Comparison of ENCODE assay signal across 9 cellular contexts in the genomic region with DNA sequence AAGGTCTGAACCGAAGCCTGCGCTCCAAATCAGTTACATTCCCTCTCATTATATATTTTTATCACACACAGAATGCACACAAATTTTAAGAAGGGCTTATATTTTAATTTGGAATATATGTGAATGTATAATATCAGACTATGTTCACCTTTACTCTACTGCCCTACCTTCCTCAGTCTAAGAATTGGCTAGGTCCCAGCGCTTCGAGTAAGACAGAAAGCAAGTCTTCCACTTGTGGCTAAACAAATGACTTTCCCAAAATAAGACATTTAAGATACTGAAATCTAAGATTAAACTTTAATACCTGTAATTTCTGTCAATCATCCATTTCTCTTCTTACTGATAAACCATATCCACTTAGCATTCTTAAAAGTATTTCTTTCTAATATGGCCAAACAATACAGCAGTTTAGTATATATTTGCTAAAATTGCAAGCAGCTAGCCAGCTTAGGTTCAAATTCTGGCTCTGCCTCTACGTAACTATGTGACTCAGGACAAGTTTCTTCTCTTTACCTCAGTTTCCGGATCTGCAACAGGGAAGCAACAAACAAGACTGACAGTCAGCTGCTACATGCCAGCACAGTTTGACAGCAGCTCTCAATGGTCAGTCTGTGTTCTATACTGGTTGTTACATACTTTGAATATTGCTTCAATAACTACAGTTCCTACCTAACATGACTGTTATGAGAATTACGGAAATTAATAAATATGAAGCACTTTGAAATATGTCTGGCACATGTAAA. TPM values are rescaled to one million over a fixed set of nuclear protein-coding genes. Genes with fewer than 3 reads are reported as not detected.
A peak's percentile ranks its signal among the peaks of the same experiment; 100 is the strongest.
DNase-seq lines count a peak whose midpoint lies in the region; ATAC-seq and TF ChIP-seq lines count a peak whose summit lies in the region.
"Had no signal": no experiment of that assay in that cellular context is flagged by ENCODE, and none has a peak within 500 bp of the region (broad histone marks: within the 10 kb centered on the region; RNA-seq: fewer than 3 reads in every experiment).

No MANE protein-coding gene starts in this region.

- H3K9me3 Mint-ChIP-seq in activated CD4-positive, alpha-beta memory T cell treated with anti-CD3 and anti-CD28 coated beads, Interleukin-2, amount 10 ng/mL, durations not matched to agents 7 days and 5 days: no peaks in the 10 kb centered on the region

- POLR2A ChIA-PET in A673 (lab: Charles Lee; ENCODE audit: low non-redundant PET): interaction anchor here (0.6 kb wide), 1 partner anchor 182 kb away, joined by 3 read pairs; no protein-coding TSS in a partner anchor
- POLR2A ChIA-PET in activated CD4-positive, alpha-beta memory T cell treated with anti-CD3 and anti-CD28 coated beads, Interleukin-2, amount 10 ng/mL, durations not matched to agents 7 days and 5 days (lab: Charles Lee): interaction anchor here (0.6 to 1.3 kb wide), 5 partner anchors 9 to 104 kb away, joined by 3 to 4 read pairs (median 3); a partner anchor contains a TSS

- BruUV-seq in A673 (replicated peaks; lab: Mats Ljungman, UMichigan): no TSS peak

- H3K27me3 ChIP-seq in A673 (replicated peaks; ENCODE audit: insufficient read depth, low read depth, low read length, poor library complexity): no peaks in the 10 kb centered on the region
- no peaks in the 10 kb centered on the region for H3K27me3 ChIP-seq in HAP-1 (ENCODE audit: low read depth)
- H3K27me3 ChIP-seq: gastroesophageal sphincter had no signal

- no peak for TF ChIP-seq CTCF in A673 (conservative IDR thresholded peaks at IDR 0.05; ENCODE audit: low read depth, low read length)
- TF ChIP-seq CTCF in foreskin fibroblast (IDR thresholded peaks at IDR 0.05; ENCODE audit: low read depth, low read length): no peak

- H3K9me3 ChIP-seq in A673 (ENCODE audit: low read depth, low read length, poor library complexity, severe bottlenecking) (no peaks in the 10 kb centered on the region), HAP-1 (no peaks in the 10 kb centered on the region)
- H3K9me3 ChIP-seq: gastroesophageal sphincter had no signal

- H3K27ac ChIP-seq in A673 (ENCODE audit: low read depth, low read length, poor library complexity, severe bottlenecking): no peak overlapping the region

- DNase-seq in A673 (ENCODE audit: low spot score) (no peak), HAP-1 (ENCODE audit: low spot score in 2 of 2) (no peak), foreskin fibroblast (no peak), NCI-H1436 treated with DMSO at 0.1 percent for 48 hours (lab: John Stamatoyannopoulos, UW) (no peak), DMS114 treated with DMSO at 0.1 percent for 48 hours (lab: John Stamatoyannopoulos, UW; ENCODE audit: unreplicated experiment) (no peak)
- DNase-seq in activated CD4-positive, alpha-beta memory T cell treated with anti-CD3 and anti-CD28 coated beads, Interleukin-2, amount 10 ng/mL, durations not matched to agents 7 days and 5 days: peak; percentile 28
- no peak for DNase-seq in stimulated activated CD4-positive, alpha-beta T cell treated with anti-CD3 and anti-CD28 coated beads, Interleukin-1b, Interleukin-23, amount 100 ng/mL, for 48 hours

- intact Hi-C loops in A673 (cut with micrococcal nuclease; ENCODE audit: unreplicated experiment): loop anchor here (5.0 kb wide), 1 partner anchor 76 kb away; a partner anchor contains a TSS

- peak overlapping the region; percentile 94 for H3K4me3 Mint-ChIP-seq in activated CD4-positive, alpha-beta memory T cell treated with anti-CD3 and anti-CD28 coated beads, Interleukin-2, amount 10 ng/mL, durations not matched to agents 7 days and 5 days

- H3K27ac Mint-ChIP-seq in activated CD4-positive, alpha-beta memory T cell treated with anti-CD3 and anti-CD28 coated beads, Interleukin-2, amount 10 ng/mL, durations not matched to agents 7 days and 5 days: peak overlapping the region; percentile 97

- peaks cover 50% of the 10 kb centered on the region for H3K36me3 Mint-ChIP-seq in activated CD4-positive, alpha-beta memory T cell treated with anti-CD3 and anti-CD28 coated beads, Interleukin-2, amount 10 ng/mL, durations not matched to agents 7 days and 5 days (ENCODE audit: low read depth)

- no peaks in the 10 kb centered on the region for H3K27me3 Mint-ChIP-seq in activated CD4-positive, alpha-beta memory T cell treated with anti-CD3 and anti-CD28 coated beads, Interleukin-2, amount 10 ng/mL, durations not matched to agents 7 days and 5 days

- in situ Hi-C loops in HAP-1 (cut with MboI; ENCODE audit: low sequenced_read_pairs): no loop called here

- H3K36me3 ChIP-seq in A673 (ENCODE audit: insufficient read depth, low read length, poor library complexity, severe bottlenecking) (peaks cover 5% of the 10 kb centered on the region), HAP-1 (replicated peaks) (peaks cover 7% of the 10 kb centered on the region)

- peaks cover 52% of the 10 kb centered on the region for H3K4me1 Mint-ChIP-seq in activated CD4-positive, alpha-beta memory T cell treated with anti-CD3 and anti-CD28 coated beads, Interleukin-2, amount 10 ng/mL, durations not matched to agents 7 days and 5 days

- H3K4me1 ChIP-seq in A673 (ENCODE audit: insufficient read depth, low read length, poor library complexity, severe bottlenecking) (peaks cover 19% of the 10 kb centered on the region), HAP-1 (peaks cover 10% of the 10 kb centered on the region)

- H3K4me3 ChIP-seq in A673 (ENCODE audit: low read depth, low read length, poor library complexity, severe bottlenecking): peak overlapping the region; percentile 79
- peak overlapping the region; percentile 93 for H3K4me3 ChIP-seq in HAP-1
- H3K4me3 ChIP-seq in foreskin fibroblast (ENCODE audit: low read depth in 1 of 2, low read length in 2 of 2): peak overlapping the region; percentile 3 to 97

- ATAC-seq in HG03354 (IDR thresholded peaks at IDR 0.05; ENCODE audit: poor library complexity, severe bottlenecking, unreplicated experiment): no peak
- ATAC-seq: gastroesophageal sphincter had no signal

- CTCF ChIA-PET in A673 (lab: Charles Lee): no interaction called here
- CTCF ChIA-PET in activated CD4-positive, alpha-beta memory T cell treated with anti-CD3 and anti-CD28 coated beads, Interleukin-2, amount 10 ng/mL, durations not matched to agents 7 days and 5 days (lab: Charles Lee): interaction anchor here (0.6 to 1.1 kb wide), 5 partner anchors 51 to 370 kb away, joined by 3 to 5 read pairs (median 4); a partner anchor contains a TSS

RNA-seq across cellular contexts. Expression of a gene that starts 2.0 kb away (rescaled TPM):
- total RNA-seq in A673 (2021): 39.9 and 51.0 TPM in 2 replicates
- 10 to 100 TPM; 44.8 to 45.8 TPM for total RNA-seq in activated CD4-positive, alpha-beta memory T cell treated with anti-CD3 and anti-CD28 coated beads, Interleukin-2, amount 10 ng/mL, durations not matched to agents 7 days and 5 days

RNA-seq across cellular contexts. Expression of a gene that starts 2.5 kb away (rescaled TPM):
- 40.3 and 42.3 TPM in 2 replicates for total RNA-seq in A673 (2021)
- 10 to 100 TPM; 85.7 to 87.5 TPM for total RNA-seq in activated CD4-positive, alpha-beta memory T cell treated with anti-CD3 and anti-CD28 coated beads, Interleukin-2, amount 10 ng/mL, durations not matched to agents 7 days and 5 days
